In genomic region chr7:6057316-6058128, GRCh38 we compare ENCODE assay signal across 9 cellular contexts. TPM values are rescaled to one million over a fixed set of nuclear protein-coding genes. Genes with fewer than 3 reads are reported as not detected.
DNase-seq lines count a peak whose midpoint lies in the region; ATAC-seq, FAIRE-seq and TF ChIP-seq lines count a peak whose summit lies in the region.
"Had no signal": no experiment of that assay in that cellular context is flagged by ENCODE, and none has a peak within 500 bp of the region (broad histone marks: within the 10 kb centered on the region; RNA-seq: fewer than 3 reads in every experiment).

No MANE protein-coding gene starts in this region.

- in situ Hi-C loops in astrocyte of the cerebellum (cut with HindIII; ENCODE audit: low sequenced_read_pairs) = no loop called here

- H3K27me3 ChIP-seq in HCT116 (ENCODE audit: insufficient read depth, low read length) = no peaks in the 10 kb centered on the region
- H3K27me3 ChIP-seq: adrenal gland had no signal

- H3K27ac Mint-ChIP-seq in memory B cell = peak overlapping the region; percentile 96

- H3K27me3 Mint-ChIP-seq in memory B cell = no peaks in the 10 kb centered on the region

- no peak for TF ChIP-seq POLR2A in A549 (IDR thresholded peaks at IDR 0.05; ENCODE audit: low read length)
- TF ChIP-seq POLR2A in HCT116 (IDR thresholded peaks at IDR 0.05; ENCODE audit: borderline replicate concordance, extremely low read depth, insufficient read depth, insufficient read length) = no peak

- H3K4me1 Mint-ChIP-seq in memory B cell = peaks cover 13% of the 10 kb centered on the region

- H3K27ac ChIP-seq in A549 (peak overlapping the region; percentile 96 to 98), HCT116 (ENCODE audit: low read depth, low read length) (no peak overlapping the region)

- H3K4me3 ChIP-seq in A549 (peak overlapping the region; percentile 90), HCT116 (replicated peaks in 1 of 2; ENCODE audit: low read depth in 1 of 2, low read length in 2 of 2) (peak overlapping the region; percentile 66 to 70), astrocyte of the cerebellum (ENCODE audit: low read depth, low read length) (peak overlapping the region; percentile 82)

- CTCF ChIA-PET in A549 (lab: Yijun Ruan, JAX) = interaction anchor here (0.5 to 1.8 kb wide), 4 partner anchors 16 to 60 kb away, joined by 3 to 6 read pairs (median 4); no protein-coding TSS in a partner anchor
- CTCF ChIA-PET in HCT116 (lab: Charles Lee) = interaction anchor here (0.7 kb wide), 1 partner anchor 30 kb away, joined by 3 read pairs; no protein-coding TSS in a partner anchor

- H3K79me2 ChIP-seq in HCT116 (ENCODE audit: insufficient read depth, low read length) = peaks cover 50% of the 10 kb centered on the region

- H3K4me3 Mint-ChIP-seq in memory B cell = peak overlapping the region; percentile 99

- H3K9ac ChIP-seq in HCT116 (ENCODE audit: low read length) = peak overlapping the region; percentile 94

- no peak for ATAC-seq in A549
- no peak for ATAC-seq in HCT116
- no peak for ATAC-seq in memory B cell (ENCODE audit: low read depth)
- ATAC-seq in GM19328 (IDR thresholded peaks at IDR 0.05; ENCODE audit: unreplicated experiment) = no peak
- no peak for ATAC-seq in GM19324 (IDR thresholded peaks at IDR 0.05; ENCODE audit: low FRiP score, unreplicated experiment)

- H4K20me1 ChIP-seq in HCT116 (ENCODE audit: insufficient read depth) = no peaks in the 10 kb centered on the region

- H3K4me1 ChIP-seq in A549 (peaks cover 29% of the 10 kb centered on the region), HCT116 (ENCODE audit: control insufficient read depth in 1 of 2, insufficient read depth in 2 of 2, low read length in 2 of 2) (peaks cover 18 to 23% of the 10 kb centered on the region in 2 experiments)

- H2AFZ ChIP-seq in HCT116 (ENCODE audit: low read depth, low read length, poor library complexity, severe bottlenecking) = no peak overlapping the region

- H3K9me2 ChIP-seq in HCT116 (ENCODE audit: insufficient read depth) = no peaks in the 10 kb centered on the region

- RAD21 ChIA-PET in HCT116 (lab: Charles Lee; ENCODE audit: low non-redundant PET in 1 of 2, low total read pairs in 2 of 2, uncharacterized antibody in 2 of 2, unreplicated experiment in 2 of 2) = interaction anchor here in 1 of 2 experiments (0.7 kb wide), 1 partner anchor 49 kb away, joined by 3 read pairs; no protein-coding TSS in a partner anchor

- FAIRE-seq in A549 (lab: Jason Lieb, UNC) = no peak

- TF ChIP-seq CTCF in A549 (IDR thresholded peaks at IDR 0.05) (no peak), HCT116 (IDR thresholded peaks at IDR 0.05 in 2 of 3, conservative IDR thresholded peaks at IDR 0.05 in 1 of 3; ENCODE audit: borderline replicate concordance in 1 of 3, insufficient read depth in 1 of 3, low read depth in 2 of 3, low read length in 2 of 3) (no peak), astrocyte of the cerebellum (IDR thresholded peaks at IDR 0.05; ENCODE audit: low read depth, low read length, missing control alignments) (no peak)

- DNase-seq in A549 (ENCODE audit: low read depth in 1 of 2, low spot score in 1 of 2) = no peak
- no peak for DNase-seq in HCT116 (ENCODE audit: low read depth, low spot score)
- DNase-seq in astrocyte of the cerebellum (ENCODE audit: low read depth) = no peak
- no peak for DNase-seq in memory B cell (ENCODE audit: low spot score in 2 of 2)
- no peak for DNase-seq in NCI-H1092 (lab: John Stamatoyannopoulos, UW)
- DNase-seq in activated effector memory CD4-positive, alpha-beta T cell treated with Interleukin-2 at 50 U/mL for 16 hours = no peak
- DNase-seq: adrenal gland had no signal

- POLR2A ChIA-PET in A549 (lab: Yijun Ruan, JAX) = interaction anchor here (0.6 to 1.0 kb wide), 2 partner anchors 19 to 248 kb away, joined by 3 to 4 read pairs; no protein-coding TSS in a partner anchor
- POLR2A ChIA-PET in HCT116 (lab: Charles Lee) = interaction anchor here (1.0 kb wide), 1 partner anchor 11 kb away, joined by 4 read pairs; no protein-coding TSS in a partner anchor

- H3K36me3 ChIP-seq in HCT116 (ENCODE audit: control insufficient read depth in 1 of 2, insufficient read depth in 2 of 2, low read length in 2 of 2) = peaks cover 5 to 14% of the 10 kb centered on the region in 2 experiments; a peak in 3 of 4 replicates

- WGBS in A549 (ENCODE audit: missing lambda C conversion rate) = 36% methylated on average over 14 of the region's 14 CpGs

- TF ChIP-seq EP300 in A549 (IDR thresholded peaks at IDR 0.05) = no peak

- H3K4me2 ChIP-seq in A549 (peak overlapping the region; percentile 90), HCT116 (ENCODE audit: low read length) (peak overlapping the region; percentile 74)

- intact Hi-C loops in HCT116 (cut with micrococcal nuclease) = no loop called here

- TF ChIP-seq RAD21 in A549 (conservative IDR thresholded peaks at IDR 0.05 in 1 of 2, IDR thresholded peaks at IDR 0.05 in 1 of 2) (no peak), HCT116 (IDR thresholded peaks at IDR 0.05; ENCODE audit: low read depth) (no peak)

- H3K9me3 Mint-ChIP-seq in memory B cell = no peaks in the 10 kb centered on the region

- H3K36me3 Mint-ChIP-seq in memory B cell = peaks cover 4% of the 10 kb centered on the region

- BruUV-seq in HCT116 (replicated peaks; lab: Mats Ljungman, UMichigan) = no TSS peak

- H3K9me3 ChIP-seq in A549 = no peaks in the 10 kb centered on the region
- no peaks in the 10 kb centered on the region for H3K9me3 ChIP-seq in HCT116 (ENCODE audit: control insufficient read depth in 1 of 2, insufficient read depth in 1 of 2, low read depth in 1 of 2, low read length in 2 of 2)
- H3K9me3 ChIP-seq: adrenal gland had no signal

TF ChIP-seq in A549, 52 proteins besides CTCF, POLR2A, EP300 and RAD21 (continues in another document):
- TF ChIP-seq NFE2L2 (conservative IDR thresholded peaks at IDR 0.05; ENCODE audit: low read length) = no peak
- no peak for TF ChIP-seq HOXB13 (CRISPR knock-in tag; IDR thresholded peaks at IDR 0.05; ENCODE audit: low read depth)
- TF ChIP-seq MYC (IDR thresholded peaks at IDR 0.05; ENCODE audit: borderline replicate concordance, low read length) = no peak
- no peak for TF ChIP-seq FOSL2 (IDR thresholded peaks at IDR 0.05)
- no peak for TF ChIP-seq FOSL2 (CRISPR knock-in tag; IDR thresholded peaks at IDR 0.05)

TF ChIP-seq in HCT116, 20 proteins besides CTCF, POLR2A, EP300 and RAD21:
- TF ChIP-seq, protein P1, sequence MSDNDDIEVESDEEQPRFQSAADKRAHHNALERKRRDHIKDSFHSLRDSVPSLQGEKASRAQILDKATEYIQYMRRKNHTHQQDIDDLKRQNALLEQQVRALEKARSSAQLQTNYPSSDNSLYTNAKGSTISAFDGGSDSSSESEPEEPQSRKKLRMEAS (IDR thresholded peaks at IDR 0.05) = no peak
- TF ChIP-seq YY1 (IDR thresholded peaks at IDR 0.05; ENCODE audit: extremely low read depth, insufficient replicate concordance, low read depth, low read length) (no peak), ZNF274 (IDR thresholded peaks at IDR 0.05; ENCODE audit: low read depth, low read length) (no peak), POLR2AphosphoS5 (IDR thresholded peaks at IDR 0.05; ENCODE audit: low read depth, low read length) (no peak)

RNA-seq across cellular contexts. Expression of gene EIF2AK1, which starts 1.5 kb away (rescaled TPM):
- polyA plus RNA-seq in A549 (2011; rRNA removed) = 132 and 167 TPM in 2 replicates
- polyA plus RNA-seq in A549 (2012; cell fraction: cytosol; rRNA removed) = 57.4 and 73.0 TPM in 2 replicates
- 86.2 and 172 TPM in 2 replicates for polyA plus RNA-seq in A549 (2012; cell fraction: nucleus; rRNA removed)
- 80.5 to 87.7 TPM (median 80.8 TPM) in 3 replicates for polyA plus RNA-seq in A549 (2017; fragmentation: RNase III; extraction: RNeasy Plus Mini Kit Qiagen cat#74134 plus additional on column Dnase treatment)
- polyA minus RNA-seq in A549 (2011; rRNA and poly(A)+ RNA removed) = 99.5 and 113 TPM in 2 replicates
- total RNA-seq in HCT116 (2021; ENCODE audit: unreplicated experiment) = 141 TPM
- polyA plus RNA-seq in HCT116 (2012) = 60.0 and 83.4 TPM in 2 replicates

RNA-seq across cellular contexts. Expression of gene ANKRD61, which starts 26.3 kb away (rescaled TPM):
- 1.0 and 1.1 TPM in 2 replicates for polyA plus RNA-seq in A549 (2011; rRNA removed)
- polyA plus RNA-seq in A549 (2012; cell fraction: cytosol; rRNA removed) = 0.90 and 1.1 TPM in 2 replicates
- polyA plus RNA-seq in A549 (2012; cell fraction: nucleus; rRNA removed) = 0.83 and 1.3 TPM in 2 replicates
- polyA plus RNA-seq in A549 (2017; fragmentation: RNase III; extraction: RNeasy Plus Mini Kit Qiagen cat#74134 plus additional on column Dnase treatment) = 0.37 to 0.49 TPM (median 0.41 TPM) in 3 replicates
- 1.2 and 1.3 TPM in 2 replicates for polyA minus RNA-seq in A549 (2011; rRNA and poly(A)+ RNA removed)
- 0.17 TPM for total RNA-seq in HCT116 (2021; ENCODE audit: unreplicated experiment)
- 0.94 and 1.3 TPM in 2 replicates for polyA plus RNA-seq in HCT116 (2012)

RNA-seq across cellular contexts. Expression of gene USP42, which starts 47.2 kb away (rescaled TPM):
- polyA plus RNA-seq in A549 (2011; rRNA removed) (5.3 and 8.6 TPM in 2 replicates), A549 (2017; fragmentation: RNase III; extraction: RNeasy Plus Mini Kit Qiagen cat#74134 plus additional on column Dnase treatment) (5.6 to 6.3 TPM (median 6.3 TPM) in 3 replicates)
- 4.8 and 6.1 TPM in 2 replicates for polyA plus RNA-seq in A549 (2012; cell fraction: cytosol; rRNA removed)
- 10.5 and 13.1 TPM in 2 replicates for polyA plus RNA-seq in A549 (2012; cell fraction: nucleus; rRNA removed)
- polyA minus RNA-seq in A549 (2011; rRNA and poly(A)+ RNA removed) = 5.9 and 6.6 TPM in 2 replicates
- total RNA-seq in HCT116 (2021; ENCODE audit: unreplicated experiment) = 12.2 TPM
- polyA plus RNA-seq in HCT116 (2012) = 5.8 and 6.0 TPM in 2 replicates

RNA-seq across cellular contexts. Expression of gene AIMP2, which starts 48.5 kb away (rescaled TPM):
- 119 and 128 TPM in 2 replicates for polyA plus RNA-seq in A549 (2011; rRNA removed)
- polyA plus RNA-seq in A549 (2012; cell fraction: cytosol; rRNA removed) = 143 and 146 TPM in 2 replicates
- 110 and 139 TPM in 2 replicates for polyA plus RNA-seq in A549 (2012; cell fraction: nucleus; rRNA removed)
- polyA plus RNA-seq in A549 (2017; fragmentation: RNase III; extraction: RNeasy Plus Mini Kit Qiagen cat#74134 plus additional on column Dnase treatment) = 82.0 to 90.8 TPM (median 84.4 TPM) in 3 replicates
- 109 and 115 TPM in 2 replicates for polyA minus RNA-seq in A549 (2011; rRNA and poly(A)+ RNA removed)
- total RNA-seq in HCT116 (2021; ENCODE audit: unreplicated experiment) = 61.8 TPM
- 37.6 and 39.6 TPM in 2 replicates for polyA plus RNA-seq in HCT116 (2012)

RNA-seq across cellular contexts. Expression of gene PMS2, which starts 48.7 kb away (rescaled TPM):
- 16.3 and 19.9 TPM in 2 replicates for polyA plus RNA-seq in A549 (2011; rRNA removed)
- 5.9 and 6.0 TPM in 2 replicates for polyA plus RNA-seq in A549 (2012; cell fraction: cytosol; rRNA removed)
- polyA plus RNA-seq in A549 (2012; cell fraction: nucleus; rRNA removed) = 4.5 and 6.6 TPM in 2 replicates
- 14.5 to 14.7 TPM (median 14.7 TPM) in 3 replicates for polyA plus RNA-seq in A549 (2017; fragmentation: RNase III; extraction: RNeasy Plus Mini Kit Qiagen cat#74134 plus additional on column Dnase treatment)
- polyA minus RNA-seq in A549 (2011; rRNA and poly(A)+ RNA removed) = 14.2 and 16.5 TPM in 2 replicates
- 27.6 TPM for total RNA-seq in HCT116 (2021; ENCODE audit: unreplicated experiment)
- 11.6 and 15.0 TPM in 2 replicates for polyA plus RNA-seq in HCT116 (2012)
